Comparison of ENCODE assay signal across 22 cellular contexts in the genomic region with DNA sequence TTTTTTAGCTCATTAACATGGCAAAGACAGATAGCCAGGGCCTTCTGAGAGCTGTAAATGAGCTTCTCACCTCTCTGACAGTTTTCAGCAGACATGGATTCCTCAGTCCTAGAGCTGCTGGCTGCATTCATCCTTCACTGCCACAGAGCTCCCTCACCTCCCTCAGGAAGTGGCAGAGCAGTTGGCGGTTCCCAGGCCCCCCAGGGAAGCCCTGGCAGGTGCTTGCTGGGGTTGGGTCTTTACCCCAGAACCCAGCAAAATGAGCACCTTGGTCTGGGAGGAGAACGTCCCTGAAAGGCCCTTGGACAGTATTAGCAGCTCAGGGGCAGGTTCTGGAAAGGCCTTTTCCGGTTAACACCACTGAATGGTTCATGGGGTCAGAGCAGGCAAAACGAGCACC.
DNase-seq lines count a peak whose midpoint lies in the region; ATAC-seq, FAIRE-seq and TF ChIP-seq lines count a peak whose summit lies in the region.
"Had no signal": no experiment of that assay in that cellular context is flagged by ENCODE, and none has a peak within 500 bp of the region (broad histone marks: within the 10 kb centered on the region; RNA-seq: fewer than 3 reads in every experiment).

No MANE protein-coding gene starts in this region.

- H3K23ac ChIP-seq in H1 (ENCODE audit: insufficient read length) = no peak overlapping the region

- H3K14ac ChIP-seq in H1 (ENCODE audit: insufficient read length) = no peak overlapping the region

- H3K9me3 Mint-ChIP-seq in osteocyte (ENCODE audit: unreplicated experiment) = peaks cover 37% of the 10 kb centered on the region
- H3K9me3 Mint-ChIP-seq: CD4-positive, alpha-beta T cell had no signal

- no peak overlapping the region for H2BK20ac ChIP-seq in H1 (ENCODE audit: low read length)

- H3K79me1 ChIP-seq in H1 (ENCODE audit: low read depth, low read length) = no peaks in the 10 kb centered on the region

- peaks cover 14 to 24% (median 19%) of the 10 kb centered on the region in 11 experiments for H3K9me3 ChIP-seq in BLaER1 treated with 17β-estradiol and CSF1 and Interleukin-3, amounts not matched to agents 10 nM and 100 nM (replicated peaks in 1 of 11)
- peaks cover 3 to 38% of the 10 kb centered on the region in 2 experiments for H3K9me3 ChIP-seq in H1 (ENCODE audit: insufficient read depth in 2 of 2, low read depth in 1 of 2, low read length in 1 of 2)
- H3K9me3 ChIP-seq in HepG2 (ENCODE audit: low read length) = no peaks in the 10 kb centered on the region

- H2AK5ac ChIP-seq in H1 (ENCODE audit: low read depth, low read length) = no peak overlapping the region

- H4K20me1 ChIP-seq in BLaER1 treated with 17β-estradiol and CSF1 and Interleukin-3, amounts not matched to agents 10 nM and 100 nM = no peaks in the 10 kb centered on the region; a peak in 1 of 22 replicates
- H4K20me1 ChIP-seq in H1 (replicated peaks in 1 of 2; ENCODE audit: control insufficient read depth in 1 of 2, insufficient read depth in 2 of 2, low read length in 2 of 2) = no peaks in the 10 kb centered on the region
- H4K20me1 ChIP-seq in HepG2 (ENCODE audit: insufficient read depth, low read length) = no peaks in the 10 kb centered on the region

- H3K4me3 Mint-ChIP-seq in osteocyte (ENCODE audit: unreplicated experiment) = no peak overlapping the region
- H3K4me3 Mint-ChIP-seq: CD4-positive, alpha-beta T cell; GM23338; HFFc6 had no signal

- 68% methylated on average over 4 of the region's 4 CpGs; no CpG with 5 or more reads in 1 of the 2 experiments for WGBS in H1 (ENCODE audit: extremely low coverage in 1 of 2, insufficient coverage in 1 of 2, insufficient read length in 1 of 2, insufficient replicate concordance in 2 of 2, low coverage in 1 of 2, low lambda C conversion rate in 2 of 2, missing lambda C conversion rate in 1 of 2), 2 experiments
- 89% methylated on average over 3 of the region's 4 CpGs for WGBS in HepG2 (ENCODE audit: low lambda C conversion rate)

- H3K56ac ChIP-seq in H1 (replicated peaks; ENCODE audit: insufficient read length, low read depth, low read length) = no peak overlapping the region

- H3K27ac Mint-ChIP-seq in osteocyte (ENCODE audit: unreplicated experiment) = no peak overlapping the region
- H3K27ac Mint-ChIP-seq: CD4-positive, alpha-beta T cell; GM23338; HFFc6 had no signal

- DNase-seq in activated CD8-positive, alpha-beta memory T cell treated with anti-CD3 and anti-CD28 coated beads for 24 hours = peak; percentile 33
- no peak for DNase-seq in activated CD8-positive, alpha-beta memory T cell treated with anti-CD3 and anti-CD28 coated beads, Interleukin-2, amount 50 U/mL, for 48 hours
- peak in 1 of 2 experiments; percentile 36 for DNase-seq in H1 (ENCODE audit: low read depth in 1 of 2, low spot score in 2 of 2)
- DNase-seq in osteocyte (ENCODE audit: extremely low spot score, unreplicated experiment) = peak; percentile 69
- no peak for DNase-seq in NCI-H1930 (lab: John Stamatoyannopoulos, UW)
- DNase-seq in HepG2 (ENCODE audit: low spot score) = no peak
- DNase-seq: 8988T; AML-193; C1 segment of cervical spinal cord; Calu3; CD4-positive, alpha-beta T cell; DMS153; DMS79 treated with DMSO at 0.1 percent for 48 hours; EL; HCEC 1CT; HFFc6 had no signal

- H3K27me3 ChIP-seq in BLaER1 treated with 17β-estradiol and CSF1 and Interleukin-3, amounts not matched to agents 10 nM and 100 nM = peaks cover 0 to 6% (median 0%) of the 10 kb centered on the region in 11 experiments; a peak in 1 of 22 replicates
- no peaks in the 10 kb centered on the region for H3K27me3 ChIP-seq in H1 (replicated peaks in 1 of 4; ENCODE audit: control insufficient read depth in 3 of 4, extremely low read depth in 1 of 4, insufficient read depth in 3 of 4, low read length in 3 of 4)
- H3K27me3 ChIP-seq in HepG2 (ENCODE audit: control insufficient read depth in 1 of 2, insufficient read depth in 2 of 2, low read length in 2 of 2) = no peaks in the 10 kb centered on the region

- H2AFZ ChIP-seq in H1 (ENCODE audit: low read length) (no peak overlapping the region), HepG2 (ENCODE audit: low read length) (no peak overlapping the region)
- H2AFZ ChIP-seq: GM23338 had no signal

- no peaks in the 10 kb centered on the region for H3K23me2 ChIP-seq in H1 (ENCODE audit: low read depth, low read length)

- no peaks in the 10 kb centered on the region for H3K27me3 Mint-ChIP-seq in osteocyte (ENCODE audit: unreplicated experiment)

- H3K4me2 ChIP-seq in BLaER1 treated with 17β-estradiol and CSF1 and Interleukin-3, amounts not matched to agents 10 nM and 100 nM = peak overlapping the region; percentile 38 to 89 (median 74); a peak in 21 of 22 replicates
- no peak overlapping the region for H3K4me2 ChIP-seq in H1 (ENCODE audit: insufficient read depth in 1 of 2, low read depth in 2 of 2, low read length in 2 of 2)
- H3K4me2 ChIP-seq in HepG2 (ENCODE audit: low read depth, low read length) = no peak overlapping the region
- H3K4me2 ChIP-seq: GM23338 had no signal

- H3K79me2 ChIP-seq in H1 (ENCODE audit: control insufficient read depth in 1 of 2, insufficient read depth in 2 of 2, low read length in 2 of 2) (no peaks in the 10 kb centered on the region), HepG2 (ENCODE audit: insufficient read depth, low read length) (no peaks in the 10 kb centered on the region)

- no peaks in the 10 kb centered on the region for H3K4me1 Mint-ChIP-seq in osteocyte (ENCODE audit: unreplicated experiment)
- H3K4me1 Mint-ChIP-seq: GM23338 had no signal

- TF ChIP-seq POLR2A in H1 (IDR thresholded peaks at IDR 0.05; ENCODE audit: control extremely low read depth in 1 of 2, low read depth in 2 of 2, low read length in 2 of 2) (no peak), HepG2 (IDR thresholded peaks at IDR 0.05; ENCODE audit: insufficient read depth in 1 of 2, low read depth in 2 of 2, low read length in 2 of 2) (no peak)

- H3K18ac ChIP-seq in H1 (ENCODE audit: extremely low read depth, low read length) = no peak overlapping the region

- no peak for ATAC-seq in GM19351 (IDR thresholded peaks at IDR 0.05; ENCODE audit: unreplicated experiment)
- no peak for ATAC-seq in HepG2
- ATAC-seq: GM23338 had no signal

- H3K4me1 ChIP-seq in BLaER1 treated with 17β-estradiol and CSF1 and Interleukin-3, amounts not matched to agents 10 nM and 100 nM = peaks cover 31 to 70% (median 61%) of the 10 kb centered on the region in 10 experiments
- H3K4me1 ChIP-seq in H1 (replicated peaks in 1 of 4; ENCODE audit: control insufficient read depth in 3 of 4, insufficient read depth in 4 of 4, low read length in 3 of 4) (peaks cover 1 to 8% (median 3%) of the 10 kb centered on the region in 4 experiments; a peak in 4 of 7 replicates), HepG2 (ENCODE audit: insufficient read depth, low read length) (peaks cover 20% of the 10 kb centered on the region)

- intact Hi-C loops in HepG2 (cut with micrococcal nuclease; ENCODE audit: unreplicated experiment) = no loop called here

- peak overlapping the region in 1 of 10 experiments; percentile 30; a peak in 1 of 20 replicates for H3K4me3 ChIP-seq in BLaER1 treated with 17β-estradiol and CSF1 and Interleukin-3, amounts not matched to agents 10 nM and 100 nM
- no peak overlapping the region for H3K4me3 ChIP-seq in H1 (ENCODE audit: extremely low read depth in 1 of 4, insufficient read depth in 2 of 4, low read depth in 3 of 4, low read length in 4 of 4)
- no peak overlapping the region for H3K4me3 ChIP-seq in HepG2 (replicated peaks in 1 of 3; ENCODE audit: insufficient read depth in 1 of 3, low read depth in 2 of 3, low read length in 3 of 3)
- H3K4me3 ChIP-seq: GM23338 had no signal

- 0 out of 2 replicates have a peak overlapping the region, but pooled peaks have one; percentile 53 for H4K8ac ChIP-seq in H1 (ENCODE audit: extremely low read depth, insufficient read depth, low read length)

- peak overlapping the region in 3 of 11 experiments; percentile 3 to 48 (median 24); a peak in 2 of 22 replicates for H3K9ac ChIP-seq in BLaER1 treated with 17β-estradiol and CSF1 and Interleukin-3, amounts not matched to agents 10 nM and 100 nM
- no peak overlapping the region for H3K9ac ChIP-seq in H1 (replicated peaks in 1 of 4; ENCODE audit: extremely low read depth in 1 of 4, low read depth in 3 of 4, low read length in 3 of 4)
- H3K9ac ChIP-seq in HepG2 (ENCODE audit: insufficient read depth, low read depth, low read length) = no peak overlapping the region

- no peak overlapping the region for H4K91ac ChIP-seq in H1 (replicated peaks; ENCODE audit: insufficient read length, low read length)

- H4K5ac ChIP-seq in H1 (ENCODE audit: insufficient read length, low read depth, low read length) = no peak overlapping the region

- H2BK15ac ChIP-seq in H1 (ENCODE audit: low read length) = no peak overlapping the region

- H2BK12ac ChIP-seq in H1 (ENCODE audit: low read depth, low read length) = 0 out of 2 replicates have a peak overlapping the region, but pooled peaks have one; percentile 9

- POLR2A ChIA-PET in H1 (lab: Charles Lee; ENCODE audit: partially characterized antibody) = no interaction called here
- POLR2A ChIA-PET in HepG2 (lab: Yijun Ruan, JAX) = no interaction called here

- H2BK120ac ChIP-seq in H1 (replicated peaks; ENCODE audit: low read depth, low read length) = no peak overlapping the region

- H2BK5ac ChIP-seq in H1 (ENCODE audit: low read depth, low read length) = no peak overlapping the region

- CTCF ChIA-PET in H1 (lab: Charles Lee; ENCODE audit: partially characterized antibody) (no interaction called here), HepG2 (lab: Yijun Ruan, JAX; ENCODE audit: low intra/inter-chr PET ratio, low total read pairs) (no interaction called here)

- peak overlapping the region in 2 of 11 experiments; percentile 32 to 43; a peak in 2 of 22 replicates for H3K27ac ChIP-seq in BLaER1 treated with 17β-estradiol and CSF1 and Interleukin-3, amounts not matched to agents 10 nM and 100 nM
- H3K27ac ChIP-seq in H1 (ENCODE audit: low read depth, low read length) (no peak overlapping the region), HepG2 (ENCODE audit: extremely low read length, insufficient read depth, low read length) (no peak overlapping the region)
- H3K27ac ChIP-seq: HL-60 had no signal

- no peak overlapping the region for H3K4ac ChIP-seq in H1 (replicated peaks; ENCODE audit: insufficient read length, low read depth, low read length)

- in situ Hi-C loops in HepG2 (cut with HindIII; ENCODE audit: extremely low pct_ligation_motif_present, low pct_unique_long_range_greater_than_20kb) = no loop called here

- H3K36me3 Mint-ChIP-seq in osteocyte (ENCODE audit: unreplicated experiment) = no peaks in the 10 kb centered on the region

- FAIRE-seq in H1 (lab: Jason Lieb, UNC) (no peak), HepG2 (lab: Jason Lieb, UNC) (no peak)
- FAIRE-seq: G401.6, GM12891 had no signal

- H3K36me3 ChIP-seq in BLaER1 treated with 17β-estradiol and CSF1 and Interleukin-3, amounts not matched to agents 10 nM and 100 nM = no peaks in the 10 kb centered on the region
- H3K36me3 ChIP-seq in H1 (ENCODE audit: control insufficient read depth in 2 of 4, insufficient read depth in 4 of 4, low read length in 3 of 4) (no peaks in the 10 kb centered on the region), HepG2 (replicated peaks in 1 of 2; ENCODE audit: control insufficient read depth in 1 of 2, insufficient read depth in 2 of 2, low read length in 2 of 2) (no peaks in the 10 kb centered on the region; a peak in 1 of 5 replicates)

- TF ChIP-seq CTCF in H1 (IDR thresholded peaks at IDR 0.05; ENCODE audit: control extremely low read depth in 1 of 3, insufficient read depth in 1 of 3, low read depth in 1 of 3, low read length in 3 of 3) (no peak), osteocyte (IDR thresholded peaks at IDR 0.05) (no peak), HepG2 (CRISPR knock-in tag; IDR thresholded peaks at IDR 0.05) (no peak)

- TF ChIP-seq RAD21 in H1 (IDR thresholded peaks at IDR 0.05 in 1 of 2, conservative IDR thresholded peaks at IDR 0.05 in 1 of 2; ENCODE audit: low read depth in 2 of 2, low read length in 2 of 2) (no peak), HepG2 (CRISPR knock-in tag; IDR thresholded peaks at IDR 0.05) (no peak)

- BruUV-seq in HepG2 (replicated peaks; lab: Mats Ljungman, UMichigan) = no TSS peak

- no peak for TF ChIP-seq EP300 in H1 (IDR thresholded peaks at IDR 0.05; ENCODE audit: borderline replicate concordance in 1 of 2, low read depth in 2 of 2, low read length in 2 of 2)
- no peak for TF ChIP-seq EP300 in HepG2 (IDR thresholded peaks at IDR 0.05; ENCODE audit: low read depth in 2 of 2, low read length in 2 of 2)
- no peak for TF ChIP-seq EP300 in HepG2 (CRISPR knock-in tag; IDR thresholded peaks at IDR 0.05; ENCODE audit: borderline replicate concordance)

Comparison
In these comparisons a context has a peak if more than half of its experiments do, and no peak if none do; other contexts are left out.
1. DNase-seq: peak in activated CD8-positive, alpha-beta memory T cell treated with anti-CD3 and anti-CD28 coated beads for 24 hours (single experiment) and osteocyte (single experiment); none in activated CD8-positive, alpha-beta memory T cell treated with anti-CD3 and anti-CD28 coated beads, Interleukin-2, amount 50 U/mL, for 48 hours (single experiment), NCI-H1930 (0 of 2) and HepG2 (single experiment).
2. H3K4me2 ChIP-seq: peak in BLaER1 treated with 17β-estradiol and CSF1 and Interleukin-3, amounts not matched to agents 10 nM and 100 nM (11 of 11); none in H1 (0 of 2) and HepG2 (single experiment).